In genomic region chr7:5594616-5595544, GRCh38 we compare ENCODE assay signal across 8 cellular contexts. TPM values are rescaled to one million over a fixed set of nuclear protein-coding genes. Genes with fewer than 3 reads are reported as not detected.
A peak's percentile ranks its signal among the peaks of the same experiment; 100 is the strongest.
DNase-seq lines count a peak whose midpoint lies in the region; ATAC-seq, FAIRE-seq and TF ChIP-seq lines count a peak whose summit lies in the region.

No MANE protein-coding gene starts in this region.

- H3K36me3 Mint-ChIP-seq in effector memory CD8-positive, alpha-beta T cell (ENCODE audit: insufficient read depth): peaks cover 19% of the 10 kb centered on the region
- peaks cover 0 to 7% of the 10 kb centered on the region in 2 donors for H3K36me3 Mint-ChIP-seq in naive B cell

- H3K4me3 Mint-ChIP-seq in effector memory CD8-positive, alpha-beta T cell: peak overlapping the region; percentile 58 to 76
- peak overlapping the region; percentile 53 to 92 (median 81) for H3K4me3 Mint-ChIP-seq in naive B cell

- H3K27ac ChIP-seq in AG04450 (ENCODE audit: low read depth, low read length): peak overlapping the region; percentile 89
- peak overlapping the region; percentile 99 for H3K27ac ChIP-seq in RWPE1

- H3K27me3 Mint-ChIP-seq in effector memory CD8-positive, alpha-beta T cell: peaks cover 24 to 34% of the 10 kb centered on the region in 2 donors
- peaks cover 16 to 44% (median 27%) of the 10 kb centered on the region in 3 donors for H3K27me3 Mint-ChIP-seq in naive B cell

- no peak for DNase-seq in AG04450 (ENCODE audit: low read depth, low spot score)
- no peak for DNase-seq in GM12892 (ENCODE audit: insufficient read length)
- DNase-seq in RWPE1 (ENCODE audit: low spot score): no peak
- DNase-seq in effector memory CD8-positive, alpha-beta T cell: no peak
- DNase-seq in naive B cell: peak; percentile 14
- DNase-seq in NCI-H526 treated with DMSO at 0.1 percent for 48 hours (lab: John Stamatoyannopoulos, UW): no peak

- no peak for ATAC-seq in effector memory CD8-positive, alpha-beta T cell (replicated peaks)
- ATAC-seq in naive B cell (ENCODE audit: low read depth in 2 of 2): no peak
- no peak for ATAC-seq in GM19035 (IDR thresholded peaks at IDR 0.05; ENCODE audit: unreplicated experiment)
- no peak for ATAC-seq in HG03432 (IDR thresholded peaks at IDR 0.05; ENCODE audit: unreplicated experiment)

- peak; percentile 8 for TF ChIP-seq POLR2A in GM12892 (IDR thresholded peaks at IDR 0.05; ENCODE audit: low read depth, low read length)

- H3K4me1 Mint-ChIP-seq in effector memory CD8-positive, alpha-beta T cell (ENCODE audit: low read depth in 2 of 2): peaks cover 16 to 22% of the 10 kb centered on the region in 2 donors
- peaks cover 23 to 49% (median 39%) of the 10 kb centered on the region in 3 donors for H3K4me1 Mint-ChIP-seq in naive B cell

- peaks cover 5% of the 10 kb centered on the region; the same call in 1 of the 2 replicates for H3K9me3 ChIP-seq in AG04450 (ENCODE audit: control insufficient read depth, insufficient read depth, low read length)

- FAIRE-seq in GM12892 (lab: Jason Lieb, UNC): no peak

- peak overlapping the region in 1 of 2 donors; percentile 44 for H3K27ac Mint-ChIP-seq in effector memory CD8-positive, alpha-beta T cell
- H3K27ac Mint-ChIP-seq in naive B cell: peak overlapping the region in 4 of 6 donors; percentile 3 to 94 (median 45)

- TF ChIP-seq CTCF in AG04450 (IDR thresholded peaks at IDR 0.05; ENCODE audit: low read depth, low read length): no peak
- no peak for TF ChIP-seq CTCF in RWPE1 (conservative IDR thresholded peaks at IDR 0.05; ENCODE audit: low read depth)

- CTCF ChIA-PET in AG04450 (lab: Charles Lee): interaction anchor here (1.0 to 1.6 kb wide), 2 partner anchors 34 to 109 kb away, joined by 3 to 6 read pairs; no protein-coding TSS in a partner anchor
- CTCF ChIA-PET in RWPE1 (lab: Yijun Ruan, JAX): interaction anchor here (0.5 to 1.5 kb wide), 6 partner anchors 66 to 355 kb away, joined by 3 to 6 read pairs (median 3); no protein-coding TSS in a partner anchor

- POLR2A ChIA-PET in AG04450 (lab: Yijun Ruan, JAX): interaction anchor here (0.6 to 2.1 kb wide), 11 partner anchors 9 to 422 kb away, joined by 3 to 12 read pairs (median 6); no protein-coding TSS in a partner anchor
- POLR2A ChIA-PET in RWPE1 (lab: Yijun Ruan, JAX; ENCODE audit: low non-redundant PET): interaction anchor here (0.5 to 0.6 kb wide), 3 partner anchors 31 to 70 kb away, joined by 3 to 6 read pairs (median 3); no protein-coding TSS in a partner anchor

- peak overlapping the region; percentile 90 for H3K4me3 ChIP-seq in AG04450 (ENCODE audit: low read depth, low read length)

- H3K9me3 Mint-ChIP-seq in effector memory CD8-positive, alpha-beta T cell: no peaks in the 10 kb centered on the region
- no peaks in the 10 kb centered on the region for H3K9me3 Mint-ChIP-seq in naive B cell

- H3K27me3 ChIP-seq in AG04450 (ENCODE audit: control insufficient read depth, insufficient read depth, low read length): peaks cover 4% of the 10 kb centered on the region

RNA-seq across cellular contexts. Expression of gene FSCN1, which starts 2.3 kb away (rescaled TPM):
- 108 and 151 TPM in 2 replicates for polyA plus RNA-seq in AG04450 (2011; rRNA removed)
- 90.4 and 104 TPM in 2 replicates for polyA minus RNA-seq in AG04450 (2011; rRNA and poly(A)+ RNA removed)
- 71.1 TPM for polyA plus RNA-seq in GM12892 (2012; ENCODE audit: missing spikeins)
- polyA plus RNA-seq in naive B cell (ENCODE audit: low read depth in 6 of 6): under 1 TPM in 5 of 6 donors, not detected in 1; 0.08 to 0.46 (median 0.13) TPM

Comparison
In these comparisons a context has a peak if more than half of its experiments do, and no peak if none do; other contexts are left out.
1. RNA of gene FSCN1, which starts 2.3 kb away (polyA plus RNA-seq): 108 to 151 TPM in AG04450; 0.08 to 0.46 TPM in naive B cell; every median in the first group is over 10 times any median in the second.